ENCODE assay signal across 8 cellular contexts in genomic region chr10:43605850-43606322, GRCh38. TPM values are rescaled to one million over a fixed set of nuclear protein-coding genes. Genes with fewer than 3 reads are reported as not detected.
DNase-seq lines count a peak whose midpoint lies in the region; ATAC-seq and TF ChIP-seq lines count a peak whose summit lies in the region.

No MANE protein-coding gene starts in this region.

- H3K36me3 ChIP-seq in RWPE2 (ENCODE audit: low read depth), result peaks cover 11% of the 10 kb centered on the region
- no peaks in the 10 kb centered on the region for H3K36me3 ChIP-seq in cardiac muscle cell

- intact Hi-C loops in Right ventricle myocardium inferior (cut with DNase I) (no loop called here), cardiac septum (cut with DNase I) (loop anchor here (2.0 kb wide), 1 partner anchor 31 kb away; the partner anchor contains the start of gene ZNF239)

- no peak overlapping the region for H3K27ac ChIP-seq in RWPE2 (ENCODE audit: poor library complexity, severe bottlenecking)
- no peak overlapping the region for H3K27ac ChIP-seq in cardiac muscle cell

- peaks cover 34% of the 10 kb centered on the region for H3K4me1 Mint-ChIP-seq in stimulated activated effector memory CD8-positive, alpha-beta T cell treated with anti-CD3 and anti-CD28 coated beads, Interleukin-12 subunit alpha, Interleukin-12 subunit beta, amount 100 ng/mL, for 72 hours

- H3K4me1 ChIP-seq in RWPE2 (ENCODE audit: insufficient read depth, poor library complexity, severe bottlenecking), result peaks cover 5% of the 10 kb centered on the region
- H3K4me1 ChIP-seq in cardiac muscle cell (ENCODE audit: low read depth), result no peaks in the 10 kb centered on the region

- peaks cover 4% of the 10 kb centered on the region for H3K9me3 Mint-ChIP-seq in stimulated activated effector memory CD8-positive, alpha-beta T cell treated with anti-CD3 and anti-CD28 coated beads, Interleukin-12 subunit alpha, Interleukin-12 subunit beta, amount 100 ng/mL, for 72 hours

- peak overlapping the region; percentile 73 for H3K4me3 Mint-ChIP-seq in stimulated activated effector memory CD8-positive, alpha-beta T cell treated with anti-CD3 and anti-CD28 coated beads, Interleukin-12 subunit alpha, Interleukin-12 subunit beta, amount 100 ng/mL, for 72 hours

- peaks cover 22% of the 10 kb centered on the region for H3K36me3 Mint-ChIP-seq in stimulated activated effector memory CD8-positive, alpha-beta T cell treated with anti-CD3 and anti-CD28 coated beads, Interleukin-12 subunit alpha, Interleukin-12 subunit beta, amount 100 ng/mL, for 72 hours

- peak overlapping the region; percentile 88 for H3K27ac Mint-ChIP-seq in stimulated activated effector memory CD8-positive, alpha-beta T cell treated with anti-CD3 and anti-CD28 coated beads, Interleukin-12 subunit alpha, Interleukin-12 subunit beta, amount 100 ng/mL, for 72 hours

- H3K4me3 ChIP-seq in RWPE2 (ENCODE audit: severe bottlenecking) (peak overlapping the region; percentile 61), cardiac muscle cell (peak overlapping the region; percentile 91)

- ATAC-seq in Right ventricle myocardium inferior (peak; percentile 18), RWPE2 (ENCODE audit: low read depth) (peak; percentile 16; the same call in 1 of the 3 replicates)
- no peak for ATAC-seq in stimulated activated effector memory CD8-positive, alpha-beta T cell treated with anti-CD3 and anti-CD28 coated beads, Interleukin-12 subunit alpha, Interleukin-12 subunit beta, amount 100 ng/mL, for 72 hours

- no peaks in the 10 kb centered on the region for H3K27me3 ChIP-seq in RWPE2 (ENCODE audit: insufficient read depth, poor library complexity, severe bottlenecking)
- no peaks in the 10 kb centered on the region for H3K27me3 ChIP-seq in cardiac muscle cell

- DNase-seq in Right ventricle myocardium inferior (ENCODE audit: missing footprints), result no peak
- DNase-seq in cardiac septum (ENCODE audit: low spot score), result no peak
- DNase-seq in RWPE2 (ENCODE audit: low spot score), result no peak
- DNase-seq in cardiac muscle cell (ENCODE audit: low read depth in 1 of 2, low spot score in 1 of 2), result no peak
- no peak for DNase-seq in stimulated activated effector memory CD8-positive, alpha-beta T cell treated with anti-CD3 and anti-CD28 coated beads, Interleukin-12 subunit alpha, Interleukin-12 subunit beta, amount 100 ng/mL, for 72 hours (ENCODE audit: low spot score in 2 of 2)
- no peak for DNase-seq in NCI-H1694 (lab: John Stamatoyannopoulos, UW)
- no peak for DNase-seq in UCSD-AML1 (lab: John Stamatoyannopoulos, UW; ENCODE audit: unreplicated experiment)
- DNase-seq in activated effector memory CD4-positive, alpha-beta T cell treated with Interleukin-2 at 50 U/mL for 16 hours, result no peak

- TF ChIP-seq CTCF in RWPE2 (IDR thresholded peaks at IDR 0.05; ENCODE audit: poor library complexity, severe bottlenecking) (no peak), cardiac muscle cell (IDR thresholded peaks at IDR 0.05; ENCODE audit: low read depth, low read length) (peak; percentile 12)

- H3K9me3 ChIP-seq in RWPE2 (ENCODE audit: severe bottlenecking), result peaks cover 2% of the 10 kb centered on the region
- no peaks in the 10 kb centered on the region for H3K9me3 ChIP-seq in cardiac muscle cell (ENCODE audit: low read depth)

RNA-seq across cellular contexts. Expression of gene ZNF485, which starts 0.4 kb away (rescaled TPM):
- total RNA-seq in Right ventricle myocardium inferior (1.8 TPM), cardiac septum (1.7 TPM), cardiac muscle cell (2.2 and 2.5 TPM in 2 replicates)
- polyA plus RNA-seq in cardiac muscle cell, result 1.0 and 3.5 TPM in 2 replicates

RNA-seq across cellular contexts. Expression of gene ZNF239, which starts 31.5 kb away (rescaled TPM):
- 2.5 TPM for total RNA-seq in Right ventricle myocardium inferior
- 1.7 TPM for total RNA-seq in cardiac septum
- 2.5 and 6.1 TPM in 2 replicates for total RNA-seq in cardiac muscle cell
- polyA plus RNA-seq in cardiac muscle cell, result 2.8 and 5.0 TPM in 2 replicates

RNA-seq across cellular contexts. Expression of gene ZNF32, which starts 42.8 kb away (rescaled TPM):
- total RNA-seq in Right ventricle myocardium inferior, result 52.7 TPM
- 38.1 TPM for total RNA-seq in cardiac septum
- total RNA-seq in cardiac muscle cell, result 32.0 and 42.8 TPM in 2 replicates
- polyA plus RNA-seq in cardiac muscle cell, result 50.6 and 55.7 TPM in 2 replicates
